8 cellular contexts compared by ENCODE assay signal in the genomic region with DNA sequence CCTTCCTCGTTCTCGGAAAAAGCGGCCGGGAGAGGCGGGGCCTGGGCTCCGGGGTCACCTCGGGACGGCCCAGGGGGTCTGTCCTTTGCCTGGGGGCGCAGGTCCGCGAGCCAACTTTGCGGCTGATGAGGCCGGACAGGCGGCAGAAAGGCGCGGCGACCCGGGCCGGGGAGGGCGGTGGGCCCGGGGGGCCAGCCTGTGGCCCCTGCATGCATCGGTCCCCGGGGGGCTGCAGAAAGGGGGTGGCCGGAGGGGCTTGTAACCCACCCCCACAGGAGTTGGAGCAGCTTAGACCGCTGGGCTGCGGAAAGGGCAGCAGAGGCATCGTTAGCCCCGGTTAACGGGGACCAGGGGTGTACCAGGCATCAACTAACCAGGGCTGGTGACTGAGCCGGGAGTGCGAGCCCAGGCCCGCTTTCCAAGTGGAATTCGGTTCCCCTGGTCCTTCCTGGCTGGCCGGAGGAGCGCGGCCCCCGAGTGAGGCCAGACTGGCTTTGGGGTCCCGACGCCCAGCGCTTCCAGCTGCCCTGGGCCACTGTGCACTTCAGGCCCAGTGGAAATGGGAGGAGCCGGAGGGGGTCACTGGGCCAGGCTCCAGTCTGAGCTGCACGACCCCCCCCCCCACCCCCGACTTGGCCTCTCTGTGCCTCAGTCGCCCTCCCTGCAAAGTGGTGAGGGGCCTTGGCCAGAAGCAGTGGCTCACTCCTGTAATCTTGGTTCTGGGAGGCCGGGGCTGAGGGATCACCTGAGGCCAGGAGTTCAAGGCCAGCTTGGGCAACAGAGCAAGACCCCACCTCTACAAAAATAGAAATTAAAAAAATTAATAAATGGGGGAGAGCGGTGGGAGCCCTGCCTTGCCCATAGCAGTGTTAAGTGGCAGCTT. TPM values are rescaled to one million over a fixed set of nuclear protein-coding genes. Genes with fewer than 3 reads are reported as not detected.
DNase-seq lines count a peak whose midpoint lies in the region; ATAC-seq, FAIRE-seq and TF ChIP-seq lines count a peak whose summit lies in the region.

No MANE protein-coding gene starts in this region.

- no peak for TF ChIP-seq POLR2A in GM12892 (IDR thresholded peaks at IDR 0.05; ENCODE audit: low read depth, low read length)

- H3K4me3 ChIP-seq in GM12864 (ENCODE audit: low read depth, low read length) (0 out of 2 replicates have a peak overlapping the region, but pooled peaks have one; percentile 5), skeletal muscle cell (ENCODE audit: low read depth, low read length) (peak overlapping the region; percentile 45)

- DNase-seq in GM12864 (ENCODE audit: low read depth) (no peak), SW480 (ENCODE audit: low spot score) (peak; percentile 36), left ventricle myocardium superior (no peak), skeletal muscle cell (ENCODE audit: low read depth) (no peak), GM12892 (ENCODE audit: insufficient read length) (no peak), NCI-H1694 treated with DMSO at 0.1 percent for 48 hours (lab: John Stamatoyannopoulos, UW) (no peak), dermis blood vessel endothelial cell (no peak), SKM-1 treated with dmso at 0.1 percent for 144 hours (lab: John Stamatoyannopoulos, UW; ENCODE audit: unreplicated experiment) (no peak)

- ATAC-seq in left ventricle myocardium superior, result peak; percentile 34

- TF ChIP-seq CTCF in GM12864 (IDR thresholded peaks at IDR 0.05; ENCODE audit: low read depth, low read length, missing control alignments), result no peak

- intact Hi-C loops in left ventricle myocardium superior (cut with micrococcal nuclease), result no loop called here

- FAIRE-seq in GM12892 (lab: Jason Lieb, UNC), result no peak

RNA-seq across cellular contexts. Expression of a gene that starts 0.9 kb away (rescaled TPM):
- total RNA-seq in left ventricle myocardium superior (2.3 TPM), dermis blood vessel endothelial cell (1.0 and 2.7 TPM in 2 replicates)
- 0.40 TPM for polyA plus RNA-seq in GM12892 (2012; ENCODE audit: missing spikeins)
